27 cellular contexts compared by ENCODE assay signal in genomic region chr10:12160664-12161063, GRCh38.
"Had no signal": no experiment of that assay in that cellular context is flagged by ENCODE, and none has a peak within 500 bp of the region (broad histone marks: within the 10 kb centered on the region; RNA-seq: fewer than 3 reads in every experiment).

No MANE protein-coding gene starts in this region.

- ATAC-seq: activated naive CD8-positive, alpha-beta T cell treated with anti-CD3 and anti-CD28 coated beads, Interleukin-2, amount 50 U/mL, for 24 hours; body of pancreas; effector memory CD8-positive, alpha-beta T cell; foreskin keratinocyte; gastrocnemius medialis; heart left ventricle had no signal

- H3K4me3 Mint-ChIP-seq: activated naive CD8-positive, alpha-beta T cell treated with anti-CD3 and anti-CD28 coated beads for 36 hours; activated naive CD8-positive, alpha-beta T cell treated with anti-CD3 and anti-CD28 coated beads, Interleukin-2, amount 50 U/mL, for 24 hours; effector memory CD8-positive, alpha-beta T cell had no signal

- H3K4me1 Mint-ChIP-seq: activated naive CD8-positive, alpha-beta T cell treated with anti-CD3 and anti-CD28 coated beads for 36 hours; activated naive CD8-positive, alpha-beta T cell treated with anti-CD3 and anti-CD28 coated beads, Interleukin-2, amount 50 U/mL, for 24 hours had no signal

- H3K27me3 Mint-ChIP-seq: activated naive CD8-positive, alpha-beta T cell treated with anti-CD3 and anti-CD28 coated beads for 36 hours; activated naive CD8-positive, alpha-beta T cell treated with anti-CD3 and anti-CD28 coated beads, Interleukin-2, amount 50 U/mL, for 24 hours; effector memory CD8-positive, alpha-beta T cell had no signal

- H3K27ac Mint-ChIP-seq: activated naive CD8-positive, alpha-beta T cell treated with anti-CD3 and anti-CD28 coated beads for 36 hours; activated naive CD8-positive, alpha-beta T cell treated with anti-CD3 and anti-CD28 coated beads, Interleukin-2, amount 50 U/mL, for 24 hours; effector memory CD8-positive, alpha-beta T cell had no signal

- H3K9me3 Mint-ChIP-seq: activated naive CD8-positive, alpha-beta T cell treated with anti-CD3 and anti-CD28 coated beads for 36 hours; activated naive CD8-positive, alpha-beta T cell treated with anti-CD3 and anti-CD28 coated beads, Interleukin-2, amount 50 U/mL, for 24 hours; effector memory CD8-positive, alpha-beta T cell had no signal

- DNase-seq: activated CD4-positive, alpha-beta T cell treated with anti-CD3 and anti-CD28 coated beads for 4 hours; activated CD4-positive, alpha-beta T cell treated with anti-CD3 and anti-CD28 coated beads, Interleukin-2, amount 50 U/mL, for 1 hour; activated CD4-positive, alpha-beta T cell treated with anti-CD3 and anti-CD28 coated beads, Interleukin-2, amount 50 U/mL, for 48 hours; activated CD4-positive, CD25-positive, alpha-beta regulatory T cell; activated CD4-positive, CD25-positive, alpha-beta regulatory T cell treated with anti-CD3 and anti-CD28 coated beads, Interleukin-2, amount 50 U/mL, for 72 hours; activated CD8-positive, alpha-beta memory T cell treated with anti-CD3 and anti-CD28 coated beads, Interleukin-2, amount 50 U/mL, for 4 hours; activated effector memory CD4-positive, alpha-beta T cell treated with Interleukin-2 at 50 U/mL for 16 hours; activated gamma-delta T cell treated with Interleukin-2 at 50 U/mL for 16 hours; activated naive CD4-positive, alpha-beta T cell treated with anti-CD3 and anti-CD28 coated beads, Interleukin-2, amount 50 U/mL, for 16 hours; activated naive CD8-positive, alpha-beta T cell treated with anti-CD3 and anti-CD28 coated beads for 36 hours; activated naive CD8-positive, alpha-beta T cell treated with anti-CD3 and anti-CD28 coated beads, Interleukin-2, amount 50 U/mL, for 24 hours; activated T-cell treated with anti-CD3 and anti-CD28 coated beads, Interleukin-2, amount 50 U/mL, for 48 hours; adrenal gland; amygdala; aorta; body of pancreas; caudate nucleus; cortex of kidney; dermis blood vessel endothelial cell; effector CD4-positive, alpha-beta T cell; effector memory CD8-positive, alpha-beta T cell; erythroblast; foreskin keratinocyte; gastrocnemius medialis; glutamatergic neuron; heart left ventricle; T-helper 2 cell had no signal
